1 cellular context compared by ENCODE assay signal in genomic region chr1:121230636-121231035, GRCh38. TPM values are rescaled to one million over a fixed set of nuclear protein-coding genes. Genes with fewer than 3 reads are reported as not detected.
"Had no signal": no experiment of that assay in that cellular context is flagged by ENCODE, and none has a peak within 500 bp of the region (broad histone marks: within the 10 kb centered on the region; RNA-seq: fewer than 3 reads in every experiment).

No MANE protein-coding gene starts in this region.

RNA-seq across cellular contexts. Expression of gene FAM72B, which starts 46.5 kb away (rescaled TPM):
- total RNA-seq: Right ventricle myocardium superior had no signal
